In the genomic region with DNA sequence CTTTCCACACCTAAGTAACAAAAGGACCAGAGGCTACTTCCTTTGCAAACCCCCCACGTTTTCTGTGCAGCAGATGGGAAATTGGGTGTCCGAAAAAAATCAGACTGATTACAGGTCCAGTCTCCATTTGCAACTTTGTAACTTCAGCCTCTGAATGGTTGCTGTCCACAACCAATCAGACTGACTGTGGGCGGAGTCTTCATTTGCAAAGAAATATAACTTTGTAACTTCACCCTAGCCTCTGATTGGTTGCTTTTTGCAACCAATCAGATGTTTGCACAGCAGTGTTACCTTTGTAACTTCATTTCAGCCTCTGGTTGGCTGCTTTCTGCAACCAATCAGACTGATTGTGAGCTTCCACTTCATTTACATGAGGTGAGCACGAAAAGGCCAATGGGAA, we compare ENCODE assay signal across 17 cellular contexts. TPM values are rescaled to one million over a fixed set of nuclear protein-coding genes. Genes with fewer than 3 reads are reported as not detected.
A peak's percentile ranks its signal among the peaks of the same experiment; 100 is the strongest.
DNase-seq lines count a peak whose midpoint lies in the region; ATAC-seq and TF ChIP-seq lines count a peak whose summit lies in the region.
"Had no signal": no experiment of that assay in that cellular context is flagged by ENCODE, and none has a peak within 500 bp of the region (broad histone marks: within the 10 kb centered on the region; RNA-seq: fewer than 3 reads in every experiment).

No MANE protein-coding gene starts in this region.

- H3K4me3 ChIP-seq in testis: no peak overlapping the region

- DNase-seq in natural killer cell (no peak), LHCN-M2 (ENCODE audit: low read depth) (peak; percentile 5), SK-MEL-5 (ENCODE audit: low read depth, low spot score) (peak; percentile 15), testis (peak; percentile 92), NCI-H1930 (lab: John Stamatoyannopoulos, UW) (no peak)
- DNase-seq in natural killer cell treated with Interleukin-12 subunit alpha and Interleukin-12 subunit beta and Interleukin-15 and Interleukin-18, amount 100 ng/mL, for 72 hours (ENCODE audit: low spot score): no peak
- no peak for DNase-seq in activated CD4-positive, CD25-positive, alpha-beta regulatory T cell (lab: John Stamatoyannopoulos, UW)
- DNase-seq: CD8-positive, alpha-beta T cell; Karpas-422; NCI-H146; NCI-H2107; NCI-H69 had no signal

- ATAC-seq in natural killer cell (peak in 2 of 3 donors; percentile 38 to 55), GM18870 (IDR thresholded peaks at IDR 0.05; ENCODE audit: unreplicated experiment) (no peak)
- no peak for ATAC-seq in natural killer cell treated with Interleukin-12 subunit alpha and Interleukin-12 subunit beta and Interleukin-15 and Interleukin-18, amount 100 ng/mL, for 72 hours
- ATAC-seq: CD8-positive, alpha-beta T cell; HCT116; Right ventricle myocardium inferior had no signal

- in situ Hi-C loops in SK-MEL-5 (cut with HindIII; ENCODE audit: low pct_unique_long_range_greater_than_20kb, low sequenced_read_pairs): no loop called here

- peak overlapping the region in 1 of 2 donors; percentile 19 for H3K27ac ChIP-seq in testis
- H3K27ac ChIP-seq: HL-60 had no signal

- H3K27ac Mint-ChIP-seq in natural killer cell: peak overlapping the region; percentile 27 to 78
- H3K27ac Mint-ChIP-seq in natural killer cell treated with Interleukin-12 subunit alpha and Interleukin-12 subunit beta and Interleukin-15 and Interleukin-18, amount 100 ng/mL, for 72 hours: peak overlapping the region in 1 of 2 donors; percentile 49
- H3K27ac Mint-ChIP-seq: CD8-positive, alpha-beta T cell; T-helper 1 cell treated with Interleukin-12 subunit alpha and Interleukin-12 subunit beta and Interleukin-4 antibody, amounts not matched to agents 30 μg/mL and 1 μg/mL, for 36 hours had no signal

- TF ChIP-seq POLR2A in testis (IDR thresholded peaks at IDR 0.05): no peak

- H3K9me3 ChIP-seq in testis: no peaks in the 10 kb centered on the region

- H3K27me3 ChIP-seq in testis: no peaks in the 10 kb centered on the region

- H3K4me1 ChIP-seq in testis: no peaks in the 10 kb centered on the region

- no peaks in the 10 kb centered on the region for H3K9me3 Mint-ChIP-seq in natural killer cell
- H3K9me3 Mint-ChIP-seq in natural killer cell treated with Interleukin-12 subunit alpha and Interleukin-12 subunit beta and Interleukin-15 and Interleukin-18, amount 100 ng/mL, for 72 hours: no peaks in the 10 kb centered on the region
- H3K9me3 Mint-ChIP-seq: CD8-positive, alpha-beta T cell; T-helper 1 cell treated with Interleukin-12 subunit alpha and Interleukin-12 subunit beta and Interleukin-4 antibody, amounts not matched to agents 30 μg/mL and 1 μg/mL, for 36 hours had no signal

- H3K4me3 Mint-ChIP-seq in natural killer cell: no peak overlapping the region
- no peak overlapping the region for H3K4me3 Mint-ChIP-seq in natural killer cell treated with Interleukin-12 subunit alpha and Interleukin-12 subunit beta and Interleukin-15 and Interleukin-18, amount 100 ng/mL, for 72 hours
- H3K4me3 Mint-ChIP-seq: CD8-positive, alpha-beta T cell; T-helper 1 cell treated with Interleukin-12 subunit alpha and Interleukin-12 subunit beta and Interleukin-4 antibody, amounts not matched to agents 30 μg/mL and 1 μg/mL, for 36 hours had no signal

- H3K27me3 Mint-ChIP-seq in natural killer cell (ENCODE audit: low read depth in 2 of 2): no peaks in the 10 kb centered on the region
- H3K27me3 Mint-ChIP-seq in natural killer cell treated with Interleukin-12 subunit alpha and Interleukin-12 subunit beta and Interleukin-15 and Interleukin-18, amount 100 ng/mL, for 72 hours: no peaks in the 10 kb centered on the region

- no peaks in the 10 kb centered on the region for H3K36me3 Mint-ChIP-seq in natural killer cell
- peaks cover 6% of the 10 kb centered on the region for H3K36me3 Mint-ChIP-seq in natural killer cell treated with Interleukin-12 subunit alpha and Interleukin-12 subunit beta and Interleukin-15 and Interleukin-18, amount 100 ng/mL, for 72 hours

- no peaks in the 10 kb centered on the region for H3K36me3 ChIP-seq in testis (ENCODE audit: low read depth, missing control alignments)

- TF ChIP-seq CTCF in natural killer cell (IDR thresholded peaks at IDR 0.05) (no peak), testis (IDR thresholded peaks at IDR 0.05) (no peak)

- 38 to 66% methylated on average over 4 of the region's 4 CpGs for WGBS in testis, 2 donors

- intact Hi-C loops in natural killer cell (cut with micrococcal nuclease) (no loop called here), testis (cut with DNase I; ENCODE audit: low total_unique reads) (no loop called here)

- peaks cover 5 to 6% of the 10 kb centered on the region in 2 donors for H3K4me1 Mint-ChIP-seq in natural killer cell
- H3K4me1 Mint-ChIP-seq in natural killer cell treated with Interleukin-12 subunit alpha and Interleukin-12 subunit beta and Interleukin-15 and Interleukin-18, amount 100 ng/mL, for 72 hours (ENCODE audit: low read depth in 2 of 2): peaks cover 0 to 3% of the 10 kb centered on the region in 2 donors

RNA-seq across cellular contexts. Expression of gene CACNB4, which starts 27.8 kb away (rescaled TPM):
- total RNA-seq in natural killer cell (under 1 TPM; 0.56 to 0.93 (median 0.73) TPM), LHCN-M2 (2014; rRNA removed) (0.11 and 0.32 TPM in 2 replicates), testis (10 to 100 TPM; 82.2 to 83.8 TPM)
- under 1 TPM; 0.40 to 0.64 TPM for total RNA-seq in natural killer cell treated with Interleukin-12 subunit alpha and Interleukin-12 subunit beta and Interleukin-15 and Interleukin-18, amount 100 ng/mL, for 72 hours
- 0.33 TPM for polyA plus RNA-seq in LHCN-M2 (2012)
- total RNA-seq in SK-MEL-5 (2014; rRNA removed; shearing (Covaris generic)): 0.29 and 0.35 TPM in 2 replicates
- 0.02 and 0.06 TPM in 2 replicates for polyA plus RNA-seq in SK-MEL-5 (2015; cell fraction: cytosol; rRNA removed)
- 1.7 and 2.3 TPM in 2 replicates for polyA plus RNA-seq in SK-MEL-5 (2015; cell fraction: nucleus; rRNA removed)
- 7.8 TPM for polyA plus RNA-seq in testis (ENCODE audit: insufficient read depth, low read depth, low replicate concordance)

RNA-seq across cellular contexts. Expression of gene STAM2, which starts 48.9 kb away (rescaled TPM):
- total RNA-seq in natural killer cell: 10 to 100 TPM; 18.7 to 23.1 (median 19.2) TPM
- 10 to 100 TPM; 14.4 to 24.3 TPM for total RNA-seq in natural killer cell treated with Interleukin-12 subunit alpha and Interleukin-12 subunit beta and Interleukin-15 and Interleukin-18, amount 100 ng/mL, for 72 hours
- total RNA-seq in LHCN-M2 (2014; rRNA removed): 32.9 and 38.7 TPM in 2 replicates
- 11.9 TPM for polyA plus RNA-seq in LHCN-M2 (2012)
- total RNA-seq in SK-MEL-5 (2014; rRNA removed; shearing (Covaris generic)): 27.3 and 27.5 TPM in 2 replicates
- 12.2 and 13.8 TPM in 2 replicates for polyA plus RNA-seq in SK-MEL-5 (2015; cell fraction: cytosol; rRNA removed)
- 45.1 and 53.3 TPM in 2 replicates for polyA plus RNA-seq in SK-MEL-5 (2015; cell fraction: nucleus; rRNA removed)
- 10 to 100 TPM; 35.7 to 37.7 TPM for total RNA-seq in testis
- 47.6 TPM for polyA plus RNA-seq in testis (ENCODE audit: insufficient read depth, low read depth, low replicate concordance)

Comparison
In these comparisons a context has a peak if more than half of its experiments do, and no peak if none do; other contexts are left out.
1. ATAC-seq: peak in natural killer cell (2 of 3); none in natural killer cell treated with Interleukin-12 subunit alpha and Interleukin-12 subunit beta and Interleukin-15 and Interleukin-18, amount 100 ng/mL, for 72 hours (0 of 2) and GM18870 (single experiment).
2. DNase-seq: peak in LHCN-M2 (single experiment), SK-MEL-5 (single experiment) and testis (single experiment); none in natural killer cell (single experiment), natural killer cell treated with Interleukin-12 subunit alpha and Interleukin-12 subunit beta and Interleukin-15 and Interleukin-18, amount 100 ng/mL, for 72 hours (single experiment), NCI-H1930 (0 of 2) and activated CD4-positive, CD25-positive, alpha-beta regulatory T cell (0 of 4).
3. RNA of gene CACNB4, which starts 27.8 kb away (total RNA-seq): 82.2 to 83.8 TPM in testis; 0.56 to 0.93 TPM in natural killer cell, 0.40 to 0.64 TPM in natural killer cell treated with Interleukin-12 subunit alpha and Interleukin-12 subunit beta and Interleukin-15 and Interleukin-18, amount 100 ng/mL, for 72 hours, 0.29 to 0.35 TPM in SK-MEL-5 and 0.11 to 0.32 TPM in LHCN-M2; every median in the first group is over 10 times any median in the second.